ENCODE assay signal across 8 cellular contexts in the genomic region with DNA sequence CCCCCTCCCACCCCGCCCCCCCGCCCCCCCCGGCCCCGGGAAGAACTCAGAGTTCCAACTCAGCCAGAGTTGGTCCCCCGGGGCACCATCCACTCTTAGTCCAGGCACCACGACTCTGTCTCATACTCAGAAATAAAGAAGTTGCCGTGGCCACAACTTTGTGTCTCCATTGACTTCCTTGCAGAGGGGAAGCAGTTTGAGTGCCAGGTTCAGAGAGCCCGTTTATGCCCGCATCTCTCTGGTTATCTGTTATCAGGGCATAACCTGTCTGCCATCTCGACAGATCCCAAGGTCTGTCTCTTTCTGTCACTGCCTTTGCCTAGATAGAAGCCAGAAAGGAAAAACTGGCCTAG. TPM values are rescaled to one million over a fixed set of nuclear protein-coding genes. Genes with fewer than 3 reads are reported as not detected.
DNase-seq lines count a peak whose midpoint lies in the region; ATAC-seq and TF ChIP-seq lines count a peak whose summit lies in the region.

No MANE protein-coding gene starts in this region.

- TF ChIP-seq CTCF in esophagus squamous epithelium (IDR thresholded peaks at IDR 0.05) (no peak), prostate gland (IDR thresholded peaks at IDR 0.05) (no peak)

- H3K36me3 ChIP-seq in ACC112 (ENCODE audit: insufficient read depth, low read length): peaks cover 18% of the 10 kb centered on the region
- H3K36me3 ChIP-seq in SJSA1: peaks cover 32% of the 10 kb centered on the region
- peaks cover 0 to 26% (median 9%) of the 10 kb centered on the region in 3 donors for H3K36me3 ChIP-seq in esophagus squamous epithelium
- no peaks in the 10 kb centered on the region for H3K36me3 ChIP-seq in prostate gland

- H3K9me3 ChIP-seq in SJSA1 (replicated peaks) (no peaks in the 10 kb centered on the region), esophagus squamous epithelium (no peaks in the 10 kb centered on the region), prostate gland (no peaks in the 10 kb centered on the region)

- intact Hi-C loops in esophagus squamous epithelium (cut with DNase I) (no loop called here), prostate gland (cut with DNase I) (no loop called here)

- H2AFZ ChIP-seq in ACC112 (ENCODE audit: low read length, unreplicated experiment): no peak overlapping the region

- peaks cover 40% of the 10 kb centered on the region for H3K79me2 ChIP-seq in ACC112 (ENCODE audit: control insufficient read depth, insufficient read depth, low read length, unreplicated experiment)

- no peaks in the 10 kb centered on the region for H3K27me3 ChIP-seq in ACC112 (ENCODE audit: insufficient read depth, low read length)
- H3K27me3 ChIP-seq in SJSA1 (replicated peaks): no peaks in the 10 kb centered on the region
- no peaks in the 10 kb centered on the region for H3K27me3 ChIP-seq in esophagus squamous epithelium
- H3K27me3 ChIP-seq in prostate gland (replicated peaks; ENCODE audit: insufficient read depth): no peaks in the 10 kb centered on the region

- H3K4me3 ChIP-seq in ACC112 (ENCODE audit: low read depth, low read length) (peak overlapping the region; percentile 99), SJSA1 (peak overlapping the region; percentile 73), esophagus squamous epithelium (peak overlapping the region; percentile 60 to 99 (median 93)), prostate gland (peak overlapping the region; percentile 83 to 91)

- DNase-seq in SJSA1 (ENCODE audit: low read depth in 1 of 2, low spot score in 2 of 2) (no peak), esophagus squamous epithelium (lab: John Stamatoyannopoulos, UW) (no peak), prostate gland (ENCODE audit: low spot score) (no peak)

- peak overlapping the region; percentile 46; the same call in 1 of the 2 replicates for H3K27ac ChIP-seq in ACC112 (ENCODE audit: low read depth, low read length)
- no peak overlapping the region for H3K27ac ChIP-seq in SJSA1
- H3K27ac ChIP-seq in esophagus squamous epithelium: peak overlapping the region; percentile 83 to 99 (median 96)
- peak overlapping the region; percentile 95 to 96 for H3K27ac ChIP-seq in prostate gland

- WGBS in esophagus squamous epithelium, 2 donors: 0% methylated on average over 3 to 4 of the region's 10 CpGs
- under 1% methylated on average over 10 of the region's 10 CpGs for WGBS in prostate gland

- peak; percentile 4 for ATAC-seq in GM18868 (IDR thresholded peaks at IDR 0.05; ENCODE audit: unreplicated experiment)
- ATAC-seq in HG02588 (IDR thresholded peaks at IDR 0.05; ENCODE audit: unreplicated experiment): no peak
- ATAC-seq in HG03045 (IDR thresholded peaks at IDR 0.05; ENCODE audit: unreplicated experiment): no peak
- ATAC-seq in HG03025 (IDR thresholded peaks at IDR 0.05; ENCODE audit: low FRiP score, unreplicated experiment): no peak

- TF ChIP-seq POLR2A in esophagus squamous epithelium (IDR thresholded peaks at IDR 0.05) (no peak), prostate gland (IDR thresholded peaks at IDR 0.05) (no peak)

- peaks cover 22% of the 10 kb centered on the region for H3K4me1 ChIP-seq in ACC112 (ENCODE audit: control insufficient read depth, insufficient read depth, low read length, unreplicated experiment)
- H3K4me1 ChIP-seq in SJSA1 (replicated peaks): peaks cover 26% of the 10 kb centered on the region
- H3K4me1 ChIP-seq in esophagus squamous epithelium: peaks cover 14 to 40% (median 14%) of the 10 kb centered on the region in 3 donors
- H3K4me1 ChIP-seq in prostate gland (replicated peaks): no peaks in the 10 kb centered on the region

RNA-seq across cellular contexts. Expression of a gene that starts 0.6 kb away (rescaled TPM):
- total RNA-seq in SJSA1 (2014; rRNA removed; shearing (Covaris generic)): 38.0 and 41.2 TPM in 2 replicates
- total RNA-seq in esophagus squamous epithelium (10 to 100 TPM in 3 of 4 donors, 1 to 10 TPM in 1; 10.0 to 19.3 (median 14.7) TPM), prostate gland (10 to 100 TPM; 18.0 to 18.9 TPM)

RNA-seq across cellular contexts. Expression of a gene that starts 45.7 kb away (rescaled TPM):
- not detected in 2 replicates for total RNA-seq in SJSA1 (2014; rRNA removed; shearing (Covaris generic))
- total RNA-seq in esophagus squamous epithelium (not detected), prostate gland (1 to 10 TPM in 1 of 2 donors, not detected in 1; 2.0 TPM)
